ENCODE assay signal across 7 cellular contexts in genomic region chr22:39315389-39315788, GRCh38. TPM values are rescaled to one million over a fixed set of nuclear protein-coding genes. Genes with fewer than 3 reads are reported as not detected.
A peak's percentile ranks its signal among the peaks of the same experiment; 100 is the strongest.
DNase-seq lines count a peak whose midpoint lies in the region; ATAC-seq and TF ChIP-seq lines count a peak whose summit lies in the region.

No MANE protein-coding gene starts in this region.

- H4K20me1 ChIP-seq in GM23248 (ENCODE audit: insufficient read depth) = peaks cover 41% of the 10 kb centered on the region

- peaks cover 23% of the 10 kb centered on the region for H3K4me1 ChIP-seq in GM23248 (ENCODE audit: insufficient read depth)
- H3K4me1 ChIP-seq in psoas muscle = peaks cover 48% of the 10 kb centered on the region

- ATAC-seq in psoas muscle (no peak), GM21825 (IDR thresholded peaks at IDR 0.05; ENCODE audit: unreplicated experiment) (no peak)

- CTCF ChIA-PET in RWPE1 (lab: Yijun Ruan, JAX) = no interaction called here

- in situ Hi-C loops in GM23248 (cut with MboI) = loop anchor here (25.0 kb wide), 1 partner anchor 303 kb away; the partner anchor contains the start of genes APOBEC3C and APOBEC3D

- no peak overlapping the region for H2AFZ ChIP-seq in GM23248

- H3K9me2 ChIP-seq in GM23248 (ENCODE audit: insufficient read depth) = no peaks in the 10 kb centered on the region

- DNase-seq in GM23248 (peak; percentile 35), RWPE1 (ENCODE audit: low spot score) (no peak), epithelial cell of esophagus (ENCODE audit: low read depth) (no peak), psoas muscle (no peak), putamen (ENCODE audit: low spot score) (no peak)
- DNase-seq in stimulated activated CD4-positive, alpha-beta T cell treated with anti-CD3 and anti-CD28 coated beads, Interleukin-4, amount 100 ng/mL, for 1 hour = no peak

- H3K79me2 ChIP-seq in GM23248 (ENCODE audit: insufficient read depth) = peaks cover 63% of the 10 kb centered on the region

- POLR2A ChIA-PET in RWPE1 (lab: Yijun Ruan, JAX; ENCODE audit: low non-redundant PET) = interaction anchor here (0.7 kb wide), 1 partner anchor 215 kb away, joined by 3 read pairs; no protein-coding TSS in a partner anchor

- H3K27ac ChIP-seq in GM23248 (peak overlapping the region; percentile 52), RWPE1 (peak overlapping the region; percentile 100), psoas muscle (peak overlapping the region; percentile 95)

- H3K4me2 ChIP-seq in GM23248 (ENCODE audit: unreplicated experiment) = peak overlapping the region; percentile 97

- intact Hi-C loops in psoas muscle (cut with DNase I) = loop anchor here (5.0 to 10.0 kb wide), 3 partner anchors 163 to 441 kb away; partner anchors contain the start of genes CBX6 (in 1 of the 2) and CBX7 (in 1 of the 2)

- 71 to 77% methylated on average over 13 of the region's 13 CpGs for WGBS in GM23248 (ENCODE audit: low coverage in 1 of 2, low lambda C conversion rate in 2 of 2, missing lambda C conversion rate in 2 of 2), 2 experiments
- 81 to 87% (median 85%) methylated on average over 13 of the region's 13 CpGs for WGBS in psoas muscle, 3 donors

- peaks cover 91% of the 10 kb centered on the region for H3F3A ChIP-seq in GM23248 (ENCODE audit: insufficient read depth)

- TF ChIP-seq CTCF in RWPE1 (conservative IDR thresholded peaks at IDR 0.05; ENCODE audit: low read depth) = no peak
- TF ChIP-seq CTCF in epithelial cell of esophagus (IDR thresholded peaks at IDR 0.05; ENCODE audit: insufficient read depth, low read depth, low read length, missing control alignments) = no peak
- no peak for TF ChIP-seq CTCF in psoas muscle (IDR thresholded peaks at IDR 0.05)

- H3K4me3 ChIP-seq in GM23248 (peak overlapping the region; percentile 99), epithelial cell of esophagus (ENCODE audit: low read length) (peak overlapping the region; percentile 26), psoas muscle (peak overlapping the region; percentile 91)

- H3K27me3 ChIP-seq in GM23248 (replicated peaks; ENCODE audit: insufficient read depth) (no peaks in the 10 kb centered on the region), psoas muscle (ENCODE audit: insufficient read depth in 3 of 3, low read length in 2 of 3) (no peaks in the 10 kb centered on the region)

- H3K36me3 ChIP-seq in GM23248 (ENCODE audit: low read depth) = peaks cover 66% of the 10 kb centered on the region
- H3K36me3 ChIP-seq in psoas muscle (ENCODE audit: insufficient read depth in 1 of 2, low read depth in 1 of 2) = peaks cover 10 to 72% of the 10 kb centered on the region in 2 donors

- H3K9me3 ChIP-seq in GM23248 (ENCODE audit: low read depth) (no peaks in the 10 kb centered on the region), psoas muscle (no peaks in the 10 kb centered on the region)

- peak overlapping the region; percentile 99 for H3K9ac ChIP-seq in GM23248

RNA-seq across cellular contexts. Expression of gene RPL3, which starts 4.0 kb away (rescaled TPM):
- 1,555 and 2,353 TPM in 2 replicates for total RNA-seq in GM23248 (2014; rRNA removed; shearing (Covaris generic))
- polyA plus RNA-seq in GM23248 (2016; fragmentation: Nextera tagmentation; extraction: Ambion mirVana) (920 and 929 TPM in 2 replicates), psoas muscle (1,000 to 10,000 TPM in 1 of 3 donors, 100 to 1,000 TPM in 2; 470 to 1,471 (median 727) TPM)
- total RNA-seq in psoas muscle = 100 to 1,000 TPM; 266 to 539 (median 329) TPM

RNA-seq across cellular contexts. Expression of gene SYNGR1, which starts 34.4 kb away (rescaled TPM):
- total RNA-seq in GM23248 (2014; rRNA removed; shearing (Covaris generic)) = 5.2 and 6.1 TPM in 2 replicates
- polyA plus RNA-seq in GM23248 (2016; fragmentation: Nextera tagmentation; extraction: Ambion mirVana) (20.3 and 23.2 TPM in 2 replicates), psoas muscle (10 to 100 TPM; 28.5 to 39.9 (median 37.1) TPM)
- total RNA-seq in psoas muscle = 10 to 100 TPM; 15.3 to 20.4 (median 16.0) TPM

Comparison
In these comparisons a context has a peak if more than half of its experiments do, and no peak if none do; other contexts are left out.
1. H3K4me3 ChIP-seq: peak in every context shown above with its lines; median percentile 99 in GM23248; 91 in psoas muscle; 26 in epithelial cell of esophagus.